39 cellular contexts compared by ENCODE assay signal in the genomic region with DNA sequence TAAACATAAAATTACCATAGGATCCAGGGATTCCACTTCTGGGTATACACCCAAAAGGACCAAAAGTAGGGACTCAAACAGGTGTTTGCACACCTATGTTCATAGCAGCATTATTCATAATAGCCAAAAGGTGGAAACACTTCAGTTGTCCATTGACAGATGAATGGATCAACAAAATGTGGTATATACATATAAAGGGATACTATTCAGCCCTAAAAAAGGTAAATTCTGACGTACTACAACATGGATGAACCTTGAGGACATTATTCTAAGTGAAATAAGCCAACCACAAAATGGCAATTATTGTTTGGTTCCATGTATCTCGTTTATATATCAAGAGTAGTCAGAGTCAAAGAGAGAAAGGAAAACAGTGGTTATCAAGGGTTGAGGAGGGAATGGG.
"Had no signal": no experiment of that assay in that cellular context is flagged by ENCODE, and none has a peak within 500 bp of the region (broad histone marks: within the 10 kb centered on the region; RNA-seq: fewer than 3 reads in every experiment).

No MANE protein-coding gene starts in this region.

- H3K36me3 Mint-ChIP-seq: activated naive CD4-positive, alpha-beta T cell treated with anti-CD3 and anti-CD28 coated beads, Interleukin-2, amount 10 ng/mL, durations not matched to agents 7 days and 5 days; activated naive CD4-positive, alpha-beta T cell treated with anti-CD3 and anti-CD28 coated beads, Interleukin-2, amount 50 U/mL, for 24 hours; activated naive CD4-positive, alpha-beta T cell treated with anti-CD3 and anti-CD28 coated beads, Interleukin-2, amount 50 U/mL, for 72 hours had no signal

- H3K4me3 ChIP-seq: adrenal gland, ascending aorta, body of pancreas, breast epithelium, cardiac muscle cell had no signal

- H3K27ac Mint-ChIP-seq: activated naive CD4-positive, alpha-beta T cell treated with anti-CD3 and anti-CD28 coated beads for 36 hours; activated naive CD4-positive, alpha-beta T cell treated with anti-CD3 and anti-CD28 coated beads, Interleukin-2, amount 10 ng/mL, durations not matched to agents 7 days and 5 days; activated naive CD4-positive, alpha-beta T cell treated with anti-CD3 and anti-CD28 coated beads, Interleukin-2, amount 50 U/mL, for 24 hours; activated naive CD4-positive, alpha-beta T cell treated with anti-CD3 and anti-CD28 coated beads, Interleukin-2, amount 50 U/mL, for 72 hours; activated naive CD8-positive, alpha-beta T cell; activated naive CD8-positive, alpha-beta T cell treated with anti-CD3 and anti-CD28 coated beads for 36 hours; activated naive CD8-positive, alpha-beta T cell treated with anti-CD3 and anti-CD28 coated beads, Interleukin-2, amount 10 ng/mL, durations not matched to agents 7 days and 5 days; activated naive CD8-positive, alpha-beta T cell treated with anti-CD3 and anti-CD28 coated beads, Interleukin-2, amount 50 U/mL, for 24 hours; activated T-cell treated with anti-CD3 and anti-CD28 coated beads, Interleukin-2, amount 50 U/mL, for 24 hours; activated T-cell treated with anti-CD3 and anti-CD28 coated beads, Interleukin-2, amount 50 U/mL, for 72 hours; activated T-helper 1 cell treated with anti-CD3 and anti-CD28 coated beads, Interleukin-12 subunit alpha, Interleukin-12 subunit beta, Interleukin-2, Interleukin-4 antibody, amounts not matched to agents 30 ng/mL and 10 ng/mL and 1 ng/mL, durations not matched to agents 14 hours and 24 hours and 36 hours; activated T-helper 17 cell treated with anti-CD3 and anti-CD28 coated beads, Interleukin-2, amount 50 U/mL, for 72 hours; activated T-helper 2 cell treated with anti-CD3 and anti-CD28 coated beads, Interferon-gamma antibody, Interleukin-2, Interleukin-4, amounts not matched to agents 10 μg/mL and 5 μg/mL and 100 μg/mL, durations not matched to agents 14 hours and 24 hours and 36 hours had no signal

- H3K27me3 Mint-ChIP-seq: activated naive CD8-positive, alpha-beta T cell treated with anti-CD3 and anti-CD28 coated beads for 36 hours; activated naive CD8-positive, alpha-beta T cell treated with anti-CD3 and anti-CD28 coated beads, Interleukin-2, amount 50 U/mL, for 24 hours; brain had no signal

- H3K27me3 ChIP-seq: adrenal gland, ascending aorta, body of pancreas, brain microvascular endothelial cell, breast epithelium, cardiac muscle cell had no signal

- H3K9me3 ChIP-seq: adrenal gland, ascending aorta, body of pancreas had no signal

- H3K4me1 Mint-ChIP-seq: activated naive CD4-positive, alpha-beta T cell treated with anti-CD3 and anti-CD28 coated beads, Interleukin-2, amount 10 ng/mL, durations not matched to agents 7 days and 5 days; activated naive CD4-positive, alpha-beta T cell treated with anti-CD3 and anti-CD28 coated beads, Interleukin-2, amount 50 U/mL, for 24 hours; activated naive CD8-positive, alpha-beta T cell treated with anti-CD3 and anti-CD28 coated beads for 36 hours; activated naive CD8-positive, alpha-beta T cell treated with anti-CD3 and anti-CD28 coated beads, Interleukin-2, amount 10 ng/mL, durations not matched to agents 7 days and 5 days; activated naive CD8-positive, alpha-beta T cell treated with anti-CD3 and anti-CD28 coated beads, Interleukin-2, amount 50 U/mL, for 24 hours; activated T-helper 17 cell treated with anti-CD3 and anti-CD28 coated beads, Interleukin-2, amount 50 U/mL, for 72 hours; central memory CD8-positive, alpha-beta T cell had no signal

- ATAC-seq: activated naive CD4-positive, alpha-beta T cell treated with anti-CD3 and anti-CD28 coated beads, Interleukin-2, amount 50 U/mL, for 72 hours; activated naive CD8-positive, alpha-beta T cell treated with anti-CD3 and anti-CD28 coated beads, Interleukin-2, amount 50 U/mL, for 24 hours; activated T-cell treated with anti-CD3 and anti-CD28 coated beads, Interleukin-2, amount 50 U/mL, for 4 hours; activated T-cell treated with anti-CD3 and anti-CD28 coated beads, Interleukin-2, amount 50 U/mL, for 72 hours; activated T-helper 17 cell treated with anti-CD3 and anti-CD28 coated beads, Interleukin-2, amount 50 U/mL, for 72 hours; body of pancreas had no signal

- FAIRE-seq: bronchial epithelial cell had no signal

- H3K36me3 ChIP-seq: adrenal gland, ascending aorta, brain microvascular endothelial cell, breast epithelium, cardiac muscle cell had no signal

- H3K27ac ChIP-seq: adrenal gland, ascending aorta, body of pancreas, brain microvascular endothelial cell, breast epithelium, cardiac muscle cell had no signal

- DNase-seq: activated effector memory CD4-positive, alpha-beta T cell treated with anti-CD3 and anti-CD28 coated beads, Interleukin-2, amount 50 U/mL, for 16 hours; activated effector memory CD4-positive, alpha-beta T cell treated with Interleukin-2 at 50 U/mL for 16 hours; activated gamma-delta T cell; activated gamma-delta T cell treated with Interleukin-2 at 50 U/mL for 16 hours; activated naive CD4-positive, alpha-beta T cell; activated naive CD4-positive, alpha-beta T cell treated with anti-CD3 and anti-CD28 coated beads for 36 hours; activated naive CD4-positive, alpha-beta T cell treated with anti-CD3 and anti-CD28 coated beads, Interleukin-2, amount 10 ng/mL, durations not matched to agents 7 days and 5 days; activated naive CD4-positive, alpha-beta T cell treated with anti-CD3 and anti-CD28 coated beads, Interleukin-2, amount 50 U/mL, for 16 hours; activated naive CD4-positive, alpha-beta T cell treated with Interleukin-2 at 50 U/mL for 16 hours; activated naive CD8-positive, alpha-beta T cell treated with anti-CD3 and anti-CD28 coated beads for 36 hours; activated naive CD8-positive, alpha-beta T cell treated with anti-CD3 and anti-CD28 coated beads, Interleukin-2, amount 10 ng/mL, durations not matched to agents 7 days and 5 days; activated naive CD8-positive, alpha-beta T cell treated with anti-CD3 and anti-CD28 coated beads, Interleukin-2, amount 50 U/mL, for 24 hours; activated T-cell treated with anti-CD3 and anti-CD28 coated beads, Interleukin-2, amount 50 U/mL, for 1 hour; activated T-cell treated with anti-CD3 and anti-CD28 coated beads, Interleukin-2, amount 50 U/mL, for 24 hours; activated T-cell treated with anti-CD3 and anti-CD28 coated beads, Interleukin-2, amount 50 U/mL, for 4 hours; activated T-cell treated with anti-CD3 and anti-CD28 coated beads, Interleukin-2, amount 50 U/mL, for 48 hours; activated T-cell treated with anti-CD3 and anti-CD28 coated beads, Interleukin-2, amount 50 U/mL, for 72 hours; adrenal gland; amniotic stem cell; amygdala; anterior cingulate cortex; aorta; body of pancreas; brain microvascular endothelial cell; caudate nucleus; central memory CD4-positive, alpha-beta T cell; cerebellar nuclear complex had no signal

- H3K4me3 Mint-ChIP-seq: activated naive CD4-positive, alpha-beta T cell treated with anti-CD3 and anti-CD28 coated beads for 36 hours; activated naive CD4-positive, alpha-beta T cell treated with anti-CD3 and anti-CD28 coated beads, Interleukin-2, amount 10 ng/mL, durations not matched to agents 7 days and 5 days; activated naive CD4-positive, alpha-beta T cell treated with anti-CD3 and anti-CD28 coated beads, Interleukin-2, amount 50 U/mL, for 24 hours; activated naive CD8-positive, alpha-beta T cell; activated naive CD8-positive, alpha-beta T cell treated with anti-CD3 and anti-CD28 coated beads for 36 hours; activated naive CD8-positive, alpha-beta T cell treated with anti-CD3 and anti-CD28 coated beads, Interleukin-2, amount 10 ng/mL, durations not matched to agents 7 days and 5 days; activated naive CD8-positive, alpha-beta T cell treated with anti-CD3 and anti-CD28 coated beads, Interleukin-2, amount 50 U/mL, for 24 hours; activated T-cell treated with anti-CD3 and anti-CD28 coated beads, Interleukin-2, amount 50 U/mL, for 24 hours; activated T-cell treated with anti-CD3 and anti-CD28 coated beads, Interleukin-2, amount 50 U/mL, for 4 hours; activated T-cell treated with anti-CD3 and anti-CD28 coated beads, Interleukin-2, amount 50 U/mL, for 72 hours; activated T-helper 1 cell treated with anti-CD3 and anti-CD28 coated beads, Interleukin-12 subunit alpha, Interleukin-12 subunit beta, Interleukin-2, Interleukin-4 antibody, amounts not matched to agents 30 ng/mL and 10 ng/mL and 1 ng/mL, durations not matched to agents 14 hours and 24 hours and 36 hours; activated T-helper 17 cell treated with anti-CD3 and anti-CD28 coated beads, Interleukin-2, amount 50 U/mL, for 72 hours; brain; central memory CD8-positive, alpha-beta T cell had no signal

- H3K4me1 ChIP-seq: adrenal gland, ascending aorta, body of pancreas, breast epithelium had no signal

- H3K9me3 Mint-ChIP-seq: activated T-cell treated with anti-CD3 and anti-CD28 coated beads, Interleukin-2, amount 50 U/mL, for 4 hours; activated T-helper 2 cell treated with anti-CD3 and anti-CD28 coated beads, Interferon-gamma antibody, Interleukin-2, Interleukin-4, amounts not matched to agents 10 μg/mL and 5 μg/mL and 100 μg/mL, durations not matched to agents 14 hours and 24 hours and 36 hours had no signal
